20 cellular contexts compared by ENCODE assay signal in the genomic region with DNA sequence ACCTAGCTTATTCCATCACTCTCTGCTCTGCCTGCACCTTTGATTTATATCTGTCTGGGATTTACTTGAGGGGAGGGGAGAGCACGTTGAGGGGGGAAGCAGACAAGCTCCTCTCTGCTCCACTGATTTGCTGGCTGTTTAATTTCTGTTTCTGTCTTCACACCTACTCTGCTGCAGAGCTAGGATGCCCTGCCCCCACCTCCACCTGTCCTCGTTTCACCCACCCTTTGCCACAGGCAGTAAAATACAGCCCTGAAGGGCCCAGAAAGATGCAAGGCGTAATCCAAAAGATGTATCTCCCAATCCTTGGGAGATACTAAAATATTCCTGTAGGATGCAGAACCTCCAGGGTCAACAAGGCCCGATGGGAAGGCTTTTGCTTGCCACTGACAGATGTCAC.
A peak's percentile ranks its signal among the peaks of the same experiment; 100 is the strongest.
DNase-seq lines count a peak whose midpoint lies in the region; ATAC-seq, FAIRE-seq and TF ChIP-seq lines count a peak whose summit lies in the region.
"Had no signal": no experiment of that assay in that cellular context is flagged by ENCODE, and none has a peak within 500 bp of the region (broad histone marks: within the 10 kb centered on the region; RNA-seq: fewer than 3 reads in every experiment).

No MANE protein-coding gene starts in this region.

- no peak for TF ChIP-seq POLR2A in GM12891 (IDR thresholded peaks at IDR 0.05; ENCODE audit: low read depth, low read length)

- ATAC-seq in GM21717 (IDR thresholded peaks at IDR 0.05; ENCODE audit: unreplicated experiment) (peak; percentile 60), GM21360 (IDR thresholded peaks at IDR 0.05; ENCODE audit: unreplicated experiment) (no peak)
- ATAC-seq: A549, PC-3, SK-N-SH treated with all-trans-retinoic acid at 6 μM for 48 hours had no signal

- no peak for FAIRE-seq in GM12891 (lab: Jason Lieb, UNC)
- FAIRE-seq: A549 had no signal

- TF ChIP-seq CTCF in WERI-Rb-1 (IDR thresholded peaks at IDR 0.05; ENCODE audit: low read depth, low read length) = no peak

- peak overlapping the region; percentile 72 for H3K27ac ChIP-seq in WERI-Rb-1
- H3K27ac ChIP-seq: A549, KMS-11 had no signal

- H3K4me3 ChIP-seq in WERI-Rb-1 (ENCODE audit: low read depth, low read length) = no peak overlapping the region
- H3K4me3 ChIP-seq: A549 had no signal

- H3K27me3 ChIP-seq in WERI-Rb-1 (ENCODE audit: insufficient read depth, low read depth, severe bottlenecking) = no peaks in the 10 kb centered on the region

- H3K9me3 ChIP-seq in WERI-Rb-1 (ENCODE audit: severe bottlenecking) = no peaks in the 10 kb centered on the region
- H3K9me3 ChIP-seq: A549, Caco-2 had no signal

- DNase-seq in NCI-H510A treated with DMSO at 0.1 percent for 48 hours (lab: John Stamatoyannopoulos, UW) = peak; percentile 6
- DNase-seq in NCI-H510A (lab: John Stamatoyannopoulos, UW) = no peak
- DNase-seq in WERI-Rb-1 = peak; percentile 78
- no peak for DNase-seq in SIG-M5 treated with dmso at 0.1 percent for 504 hours (lab: John Stamatoyannopoulos, UW; ENCODE audit: unreplicated experiment)
- DNase-seq in GM12891 (ENCODE audit: insufficient read length, low spot score) = no peak
- DNase-seq: Caco-2; CD4-positive, alpha-beta T cell; EL; MV-4-11; NCI-H1436 treated with DMSO at 0.1 percent for 48 hours; NCI-H2081; PC-3; RPMI8226; SHP77 treated with DMSO at 0.1 percent for 48 hours; T-helper 1 cell had no signal

- no peaks in the 10 kb centered on the region for H3K36me3 ChIP-seq in WERI-Rb-1

TF ChIP-seq in GM12891, 5 proteins besides CTCF, POLR2A, EP300 and RAD21:
- no peak for TF ChIP-seq POU2F2 (IDR thresholded peaks at IDR 0.05; ENCODE audit: low read depth, low read length)
- no peak for TF ChIP-seq PAX5 (IDR thresholded peaks at IDR 0.05; ENCODE audit: insufficient read depth, low read length, severe bottlenecking)
- no peak for TF ChIP-seq POLR2AphosphoS5 (IDR thresholded peaks at IDR 0.05; ENCODE audit: low read depth, low read length)
- no peak for TF ChIP-seq SPI1 (IDR thresholded peaks at IDR 0.05; ENCODE audit: low read depth, low read length)
- no peak for TF ChIP-seq TAF1 (IDR thresholded peaks at IDR 0.05; ENCODE audit: low read depth, low read length)
TF ChIP-seq in GM12891: peak in this region for 0.

Comparison
In these comparisons a context has a peak if more than half of its experiments do, and no peak if none do; other contexts are left out.
1. DNase-seq: peak in NCI-H510A treated with DMSO at 0.1 percent for 48 hours (single experiment) and WERI-Rb-1 (single experiment); none in NCI-H510A (single experiment), SIG-M5 treated with dmso at 0.1 percent for 504 hours (single experiment) and GM12891 (single experiment).